ENCODE assay signal across 6 cellular contexts in the genomic region with DNA sequence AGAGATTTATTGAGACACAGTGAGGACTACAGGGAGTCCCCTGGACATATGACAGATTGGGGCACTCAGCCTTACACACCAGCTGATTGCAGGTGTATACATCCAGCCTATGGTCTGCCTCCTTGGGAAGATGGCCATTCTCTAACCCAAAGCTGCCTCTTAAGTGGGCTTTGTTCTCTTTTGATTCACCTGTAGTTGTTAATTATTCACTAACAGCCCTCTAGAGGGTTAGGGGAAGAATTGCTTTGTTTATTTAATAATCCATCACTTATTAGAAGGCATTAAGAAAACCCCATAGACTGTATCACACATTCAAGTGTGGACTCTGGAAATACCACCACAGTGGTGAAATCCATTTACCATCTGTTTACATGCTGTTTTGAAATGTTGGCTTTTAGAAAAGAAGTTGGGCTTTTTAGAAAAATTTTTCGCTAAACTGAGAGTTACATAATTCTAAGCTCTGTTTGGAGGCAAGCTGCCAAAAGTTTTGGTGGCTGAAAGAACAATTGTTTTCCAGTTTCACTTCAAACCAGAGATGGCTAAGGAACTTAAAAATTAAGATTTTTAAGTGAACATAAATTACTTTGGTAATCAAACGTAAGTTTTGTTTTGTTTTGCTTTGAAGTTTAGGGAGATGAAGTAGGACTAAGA.
"Had no signal": no experiment of that assay in that cellular context is flagged by ENCODE, and none has a peak within 500 bp of the region (broad histone marks: within the 10 kb centered on the region; RNA-seq: fewer than 3 reads in every experiment).

No MANE protein-coding gene starts in this region.

- DNase-seq: activated CD4-positive, alpha-beta T cell treated with anti-CD3 and anti-CD28 coated beads, Interleukin-2, amount 50 U/mL, for 1 hour; activated naive CD4-positive, alpha-beta T cell treated with anti-CD3 and anti-CD28 coated beads, Interleukin-2, amount 10 ng/mL, durations not matched to agents 7 days and 5 days; colonic mucosa; kidney glomerular epithelial cell; pancreas; stimulated activated CD4-positive, alpha-beta T cell treated with anti-CD3 and anti-CD28 coated beads, Interleukin-15, amount 100 ng/mL, for 24 hours had no signal

- FAIRE-seq: pancreas had no signal
